Comparison of ENCODE assay signal across 1 cellular context in the genomic region with DNA sequence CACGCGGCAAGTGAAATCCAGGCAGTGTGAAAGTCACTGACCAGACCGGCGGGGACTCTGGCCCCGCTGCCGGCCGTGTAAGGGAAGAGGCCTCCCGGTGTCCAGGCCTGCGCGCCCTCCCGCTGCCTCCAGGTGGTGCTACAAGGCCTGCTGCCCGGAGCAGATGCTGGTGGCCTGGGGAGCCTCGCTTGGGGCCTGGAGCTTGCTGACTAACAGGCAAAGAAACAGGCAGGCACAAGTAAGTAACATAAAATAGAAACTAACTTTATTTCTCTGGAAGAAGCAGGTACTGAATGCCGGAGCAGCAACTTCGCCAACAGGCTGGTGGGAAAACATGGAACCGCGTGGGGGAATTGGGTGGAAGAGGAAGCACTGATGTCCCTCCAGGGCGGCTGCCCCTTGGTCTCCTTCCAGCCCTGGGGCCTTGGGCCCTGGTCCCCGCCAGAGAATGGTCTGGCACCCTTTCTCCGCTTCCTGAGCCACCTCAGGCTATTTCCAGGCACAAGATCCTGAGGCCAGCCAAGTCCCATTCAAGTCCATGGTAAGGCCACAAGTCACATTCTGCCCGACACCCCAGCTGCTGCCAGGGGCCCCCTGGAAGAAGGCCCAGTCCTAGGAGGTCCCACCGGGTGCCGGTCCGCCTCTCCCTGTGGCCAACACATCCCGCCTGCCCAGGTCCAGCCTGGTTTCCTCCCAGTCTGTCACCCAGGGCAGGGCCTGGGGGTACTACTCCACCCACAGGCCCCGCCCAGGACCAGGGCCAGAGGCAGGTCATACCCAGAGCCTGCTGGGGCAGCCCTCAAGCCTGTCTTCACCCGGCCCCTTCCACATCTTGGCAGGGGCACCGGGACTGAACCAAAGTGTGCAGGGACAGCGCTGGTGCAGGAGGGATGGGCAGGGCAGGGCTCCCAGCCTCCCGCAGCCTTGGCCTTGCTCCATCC.
TF ChIP-seq lines count a peak whose summit lies in the region.

No MANE protein-coding gene starts in this region.

TF ChIP-seq in HepG2, 621 proteins besides CTCF, POLR2A, EP300 and RAD21 (continued from another document and continues in another):
- TF ChIP-seq, protein P1, sequence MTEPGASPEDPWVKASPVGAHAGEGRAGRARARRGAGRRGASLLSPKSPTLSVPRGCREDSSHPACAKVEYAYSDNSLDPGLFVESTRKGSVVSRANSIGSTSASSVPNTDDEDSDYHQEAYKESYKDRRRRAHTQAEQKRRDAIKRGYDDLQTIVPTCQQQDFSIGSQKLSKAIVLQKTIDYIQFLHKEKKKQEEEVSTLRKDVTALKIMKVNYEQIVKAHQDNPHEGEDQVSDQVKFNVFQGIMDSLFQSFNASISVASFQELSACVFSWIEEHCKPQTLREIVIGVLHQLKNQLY (CRISPR knock-in tag; IDR thresholded peaks at IDR 0.05), result no peak
- TF ChIP-seq PAX8 (CRISPR knock-in tag; IDR thresholded peaks at IDR 0.05; ENCODE audit: borderline replicate concordance) (no peak), ZSCAN25 (CRISPR knock-in tag; IDR thresholded peaks at IDR 0.05) (no peak), HNRNPUL1 (IDR thresholded peaks at IDR 0.05; ENCODE audit: low read depth, low read length) (no peak), SOX6 (IDR thresholded peaks at IDR 0.05) (no peak), SOX6 (CRISPR knock-in tag; IDR thresholded peaks at IDR 0.05) (peak; percentile 24; the same call in 1 of the 2 replicates), ZNF124 (CRISPR knock-in tag; IDR thresholded peaks at IDR 0.05) (no peak), NFIC (IDR thresholded peaks at IDR 0.05; ENCODE audit: low read length) (no peak), MED13 (CRISPR knock-in tag; IDR thresholded peaks at IDR 0.05) (no peak), ZNF724P (CRISPR knock-in tag; IDR thresholded peaks at IDR 0.05; ENCODE audit: borderline replicate concordance) (no peak), U2AF1 (optimal IDR thresholded peaks at IDR 0.05; ENCODE audit: low read depth, low read length) (no peak), ZNF777 (CRISPR knock-in tag; IDR thresholded peaks at IDR 0.05) (no peak), HMG20A (CRISPR knock-in tag; IDR thresholded peaks at IDR 0.05; ENCODE audit: borderline replicate concordance) (no peak), NCOA5 (CRISPR knock-in tag; IDR thresholded peaks at IDR 0.05) (no peak), ZNF138 (CRISPR knock-in tag; IDR thresholded peaks at IDR 0.05; ENCODE audit: low read depth) (no peak), TSC22D2 (CRISPR knock-in tag; IDR thresholded peaks at IDR 0.05; ENCODE audit: borderline replicate concordance) (no peak), BORCS8-MEF2B (CRISPR knock-in tag; IDR thresholded peaks at IDR 0.05) (no peak), CENPX (CRISPR knock-in tag; IDR thresholded peaks at IDR 0.05) (no peak), HMGA1 (CRISPR knock-in tag; conservative IDR thresholded peaks at IDR 0.05) (no peak), ZNF644 (CRISPR knock-in tag; IDR thresholded peaks at IDR 0.05; ENCODE audit: low read depth) (no peak), IRF2 (CRISPR knock-in tag; IDR thresholded peaks at IDR 0.05) (peak; percentile 66), ZNF232 (CRISPR knock-in tag; IDR thresholded peaks at IDR 0.05; ENCODE audit: borderline replicate concordance) (no peak), GLMP (CRISPR knock-in tag; IDR thresholded peaks at IDR 0.05; ENCODE audit: borderline replicate concordance) (no peak), ERF (CRISPR knock-in tag; IDR thresholded peaks at IDR 0.05) (0 out of 2 replicates have a peak, but pooled peaks have one; percentile 29), ZNF253 (CRISPR knock-in tag; IDR thresholded peaks at IDR 0.05; ENCODE audit: borderline replicate concordance) (no peak), ETS1 (CRISPR knock-in tag; IDR thresholded peaks at IDR 0.05) (no peak), SMC3 (IDR thresholded peaks at IDR 0.05; ENCODE audit: low read length) (peak; percentile 53; the same call in 1 of the 2 replicates), ZBTB3 (CRISPR knock-in tag; IDR thresholded peaks at IDR 0.05; ENCODE audit: borderline replicate concordance, low read depth) (no peak), MTA1 (CRISPR knock-in tag; IDR thresholded peaks at IDR 0.05; ENCODE audit: borderline replicate concordance) (no peak), ZNF75D (CRISPR knock-in tag; IDR thresholded peaks at IDR 0.05; ENCODE audit: borderline replicate concordance) (no peak), SUZ12 (IDR thresholded peaks at IDR 0.05; ENCODE audit: low read depth, low read length) (no peak), ZNF850 (CRISPR knock-in tag; conservative IDR thresholded peaks at IDR 0.05) (no peak), SNAPC2 (CRISPR knock-in tag; IDR thresholded peaks at IDR 0.05) (no peak), SOX5 (CRISPR knock-in tag; IDR thresholded peaks at IDR 0.05; ENCODE audit: borderline replicate concordance) (no peak), NFE2 (CRISPR knock-in tag; IDR thresholded peaks at IDR 0.05) (no peak), ATM (IDR thresholded peaks at IDR 0.05; ENCODE audit: borderline replicate concordance) (no peak), ZNF564 (CRISPR knock-in tag; IDR thresholded peaks at IDR 0.05) (no peak), ZNF607 (CRISPR knock-in tag; IDR thresholded peaks at IDR 0.05; ENCODE audit: borderline replicate concordance) (no peak; the same call in 1 of the 2 replicates), MED1 (CRISPR knock-in tag; IDR thresholded peaks at IDR 0.05) (peak; percentile 59), ZMAT3 (CRISPR knock-in tag; conservative IDR thresholded peaks at IDR 0.05) (no peak; the same call in 1 of the 2 replicates), FOXP1 (IDR thresholded peaks at IDR 0.05) (no peak), FOXP1 (CRISPR knock-in tag; IDR thresholded peaks at IDR 0.05) (no peak), POLR2AphosphoS2 (IDR thresholded peaks at IDR 0.05; ENCODE audit: low read depth, low read length) (no peak), KDM3A (CRISPR knock-in tag; IDR thresholded peaks at IDR 0.05; ENCODE audit: low read depth) (no peak), ZNF263 (CRISPR knock-in tag; IDR thresholded peaks at IDR 0.05) (no peak), ZSCAN12 (CRISPR knock-in tag; IDR thresholded peaks at IDR 0.05) (no peak), ZBTB33 (CRISPR knock-in tag; IDR thresholded peaks at IDR 0.05) (no peak), ZNF24 (IDR thresholded peaks at IDR 0.05) (no peak), GZF1 (CRISPR knock-in tag; IDR thresholded peaks at IDR 0.05) (no peak), GATA4 (IDR thresholded peaks at IDR 0.05; ENCODE audit: borderline replicate concordance, low read depth) (no peak), LCORL (IDR thresholded peaks at IDR 0.05) (no peak), LCORL (CRISPR knock-in tag; IDR thresholded peaks at IDR 0.05) (0 out of 2 replicates have a peak, but pooled peaks have one; percentile 16), POLR2AphosphoS5 (IDR thresholded peaks at IDR 0.05; ENCODE audit: low read depth, low read length) (no peak), ZNF430 (CRISPR knock-in tag; IDR thresholded peaks at IDR 0.05) (no peak), AGO1 (IDR thresholded peaks at IDR 0.05; ENCODE audit: low read depth, low read length, poor library complexity, severe bottlenecking) (no peak), ZNF660 (CRISPR knock-in tag; IDR thresholded peaks at IDR 0.05; ENCODE audit: borderline replicate concordance, low read depth) (no peak), ZSCAN29 (CRISPR knock-in tag; conservative IDR thresholded peaks at IDR 0.05) (no peak), SKI (IDR thresholded peaks at IDR 0.05; ENCODE audit: partially characterized antibody) (no peak), SOX13 (IDR thresholded peaks at IDR 0.05) (no peak), SOX13 (CRISPR knock-in tag; conservative IDR thresholded peaks at IDR 0.05 in 1 of 2, IDR thresholded peaks at IDR 0.05 in 1 of 2) (no peak), ZNF207 (IDR thresholded peaks at IDR 0.05; ENCODE audit: borderline replicate concordance) (no peak), ZNF468 (CRISPR knock-in tag; IDR thresholded peaks at IDR 0.05) (no peak), ZNF776 (CRISPR knock-in tag; IDR thresholded peaks at IDR 0.05) (no peak), SMAD9 (CRISPR knock-in tag; IDR thresholded peaks at IDR 0.05) (no peak)
- TF ChIP-seq, protein P2, sequence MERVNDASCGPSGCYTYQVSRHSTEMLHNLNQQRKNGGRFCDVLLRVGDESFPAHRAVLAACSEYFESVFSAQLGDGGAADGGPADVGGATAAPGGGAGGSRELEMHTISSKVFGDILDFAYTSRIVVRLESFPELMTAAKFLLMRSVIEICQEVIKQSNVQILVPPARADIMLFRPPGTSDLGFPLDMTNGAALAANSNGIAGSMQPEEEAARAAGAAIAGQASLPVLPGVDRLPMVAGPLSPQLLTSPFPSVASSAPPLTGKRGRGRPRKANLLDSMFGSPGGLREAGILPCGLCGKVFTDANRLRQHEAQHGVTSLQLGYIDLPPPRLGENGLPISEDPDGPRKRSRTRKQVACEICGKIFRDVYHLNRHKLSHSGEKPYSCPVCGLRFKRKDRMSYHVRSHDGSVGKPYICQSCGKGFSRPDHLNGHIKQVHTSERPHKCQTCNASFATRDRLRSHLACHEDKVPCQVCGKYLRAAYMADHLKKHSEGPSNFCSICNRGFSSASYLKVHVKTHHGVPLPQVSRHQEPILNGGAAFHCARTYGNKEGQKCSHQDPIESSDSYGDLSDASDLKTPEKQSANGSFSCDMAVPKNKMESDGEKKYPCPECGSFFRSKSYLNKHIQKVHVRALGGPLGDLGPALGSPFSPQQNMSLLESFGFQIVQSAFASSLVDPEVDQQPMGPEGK (CRISPR knock-in tag; IDR thresholded peaks at IDR 0.05), result peak; percentile 50
- TF ChIP-seq, protein P3, sequence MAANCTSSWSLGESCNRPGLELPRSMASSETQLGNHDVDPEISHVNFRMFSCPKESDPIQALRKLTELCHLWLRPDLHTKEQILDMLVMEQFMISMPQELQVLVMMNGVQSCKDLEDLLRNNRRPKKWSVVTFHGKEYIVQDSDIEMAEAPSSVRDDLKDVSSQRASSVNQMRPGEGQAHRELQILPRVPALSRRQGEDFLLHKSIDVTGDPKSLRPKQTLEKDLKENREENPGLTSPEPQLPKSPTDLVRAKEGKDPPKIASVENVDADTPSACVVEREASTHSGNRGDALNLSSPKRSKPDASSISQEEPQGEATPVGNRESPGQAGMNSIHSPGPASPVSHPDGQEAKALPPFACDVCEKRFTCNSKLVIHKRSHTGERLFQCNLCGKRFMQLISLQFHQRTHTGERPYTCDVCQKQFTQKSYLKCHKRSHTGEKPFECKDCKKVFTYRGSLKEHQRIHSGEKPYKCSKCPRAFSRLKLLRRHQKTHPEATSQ (CRISPR knock-in tag; IDR thresholded peaks at IDR 0.05; ENCODE audit: borderline replicate concordance), result no peak
- TF ChIP-seq, protein P4, sequence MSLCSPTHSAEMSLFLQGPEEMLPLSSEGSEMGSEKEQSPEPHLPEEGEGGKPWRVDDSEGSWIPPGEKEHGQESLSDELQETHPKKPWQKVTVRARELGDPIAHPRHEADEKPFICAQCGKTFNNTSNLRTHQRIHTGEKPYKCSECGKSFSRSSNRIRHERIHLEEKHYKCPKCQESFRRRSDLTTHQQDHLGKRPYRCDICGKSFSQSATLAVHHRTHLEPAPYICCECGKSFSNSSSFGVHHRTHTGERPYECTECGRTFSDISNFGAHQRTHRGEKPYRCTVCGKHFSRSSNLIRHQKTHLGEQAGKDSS (CRISPR knock-in tag; IDR thresholded peaks at IDR 0.05; ENCODE audit: borderline replicate concordance, low read depth), result 0 out of 2 replicates have a peak, but pooled peaks have one; percentile 31
- TF ChIP-seq, protein P5, sequence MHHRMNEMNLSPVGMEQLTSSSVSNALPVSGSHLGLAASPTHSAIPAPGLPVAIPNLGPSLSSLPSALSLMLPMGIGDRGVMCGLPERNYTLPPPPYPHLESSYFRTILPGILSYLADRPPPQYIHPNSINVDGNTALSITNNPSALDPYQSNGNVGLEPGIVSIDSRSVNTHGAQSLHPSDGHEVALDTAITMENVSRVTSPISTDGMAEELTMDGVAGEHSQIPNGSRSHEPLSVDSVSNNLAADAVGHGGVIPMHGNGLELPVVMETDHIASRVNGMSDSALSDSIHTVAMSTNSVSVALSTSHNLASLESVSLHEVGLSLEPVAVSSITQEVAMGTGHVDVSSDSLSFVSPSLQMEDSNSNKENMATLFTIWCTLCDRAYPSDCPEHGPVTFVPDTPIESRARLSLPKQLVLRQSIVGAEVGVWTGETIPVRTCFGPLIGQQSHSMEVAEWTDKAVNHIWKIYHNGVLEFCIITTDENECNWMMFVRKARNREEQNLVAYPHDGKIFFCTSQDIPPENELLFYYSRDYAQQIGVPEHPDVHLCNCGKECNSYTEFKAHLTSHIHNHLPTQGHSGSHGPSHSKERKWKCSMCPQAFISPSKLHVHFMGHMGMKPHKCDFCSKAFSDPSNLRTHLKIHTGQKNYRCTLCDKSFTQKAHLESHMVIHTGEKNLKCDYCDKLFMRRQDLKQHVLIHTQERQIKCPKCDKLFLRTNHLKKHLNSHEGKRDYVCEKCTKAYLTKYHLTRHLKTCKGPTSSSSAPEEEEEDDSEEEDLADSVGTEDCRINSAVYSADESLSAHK (CRISPR knock-in tag; IDR thresholded peaks at IDR 0.05; ENCODE audit: borderline replicate concordance), result no peak
